Comparison of ENCODE assay signal across 3 cellular contexts in genomic region chr1:116232989-116233514, GRCh38.
TF ChIP-seq lines count a peak whose summit lies in the region.

No MANE protein-coding gene starts in this region.

TF ChIP-seq in SK-N-SH treated with all-trans-retinoic acid at 6 μM for 48 hours, 23 proteins besides CTCF, POLR2A, EP300 and RAD21 (continued from another document):
- TF ChIP-seq, protein P1, sequence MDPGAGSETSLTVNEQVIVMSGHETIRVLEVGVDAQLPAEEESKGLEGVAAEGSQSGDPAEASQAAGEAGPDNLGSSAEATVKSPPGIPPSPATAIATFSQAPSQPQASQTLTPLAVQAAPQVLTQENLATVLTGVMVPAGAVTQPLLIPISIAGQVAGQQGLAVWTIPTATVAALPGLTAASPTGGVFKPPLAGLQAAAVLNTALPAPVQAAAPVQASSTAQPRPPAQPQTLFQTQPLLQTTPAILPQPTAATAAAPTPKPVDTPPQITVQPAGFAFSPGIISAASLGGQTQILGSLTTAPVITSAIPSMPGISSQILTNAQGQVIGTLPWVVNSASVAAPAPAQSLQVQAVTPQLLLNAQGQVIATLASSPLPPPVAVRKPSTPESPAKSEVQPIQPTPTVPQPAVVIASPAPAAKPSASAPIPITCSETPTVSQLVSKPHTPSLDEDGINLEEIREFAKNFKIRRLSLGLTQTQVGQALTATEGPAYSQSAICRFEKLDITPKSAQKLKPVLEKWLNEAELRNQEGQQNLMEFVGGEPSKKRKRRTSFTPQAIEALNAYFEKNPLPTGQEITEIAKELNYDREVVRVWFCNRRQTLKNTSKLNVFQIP (CRISPR knock-in tag; IDR thresholded peaks at IDR 0.05; ENCODE audit: borderline replicate concordance, low read depth) = no peak
- TF ChIP-seq SNAI2 (CRISPR knock-in tag; IDR thresholded peaks at IDR 0.05) = no peak
TF ChIP-seq in SK-N-SH treated with all-trans-retinoic acid at 6 μM for 48 hours: peak in this region for 0.

TF ChIP-seq in Ishikawa, 13 proteins besides CTCF, POLR2A, EP300 and RAD21 (continued from another document):
- TF ChIP-seq TEAD4 (IDR thresholded peaks at IDR 0.05) (no peak), EGR1 (IDR thresholded peaks at IDR 0.05) (no peak)
TF ChIP-seq in Ishikawa: peak in this region for 0.

TF ChIP-seq in GM12878, 131 proteins besides CTCF, POLR2A, EP300 and RAD21 (continued from another document):
- TF ChIP-seq, protein P2, sequence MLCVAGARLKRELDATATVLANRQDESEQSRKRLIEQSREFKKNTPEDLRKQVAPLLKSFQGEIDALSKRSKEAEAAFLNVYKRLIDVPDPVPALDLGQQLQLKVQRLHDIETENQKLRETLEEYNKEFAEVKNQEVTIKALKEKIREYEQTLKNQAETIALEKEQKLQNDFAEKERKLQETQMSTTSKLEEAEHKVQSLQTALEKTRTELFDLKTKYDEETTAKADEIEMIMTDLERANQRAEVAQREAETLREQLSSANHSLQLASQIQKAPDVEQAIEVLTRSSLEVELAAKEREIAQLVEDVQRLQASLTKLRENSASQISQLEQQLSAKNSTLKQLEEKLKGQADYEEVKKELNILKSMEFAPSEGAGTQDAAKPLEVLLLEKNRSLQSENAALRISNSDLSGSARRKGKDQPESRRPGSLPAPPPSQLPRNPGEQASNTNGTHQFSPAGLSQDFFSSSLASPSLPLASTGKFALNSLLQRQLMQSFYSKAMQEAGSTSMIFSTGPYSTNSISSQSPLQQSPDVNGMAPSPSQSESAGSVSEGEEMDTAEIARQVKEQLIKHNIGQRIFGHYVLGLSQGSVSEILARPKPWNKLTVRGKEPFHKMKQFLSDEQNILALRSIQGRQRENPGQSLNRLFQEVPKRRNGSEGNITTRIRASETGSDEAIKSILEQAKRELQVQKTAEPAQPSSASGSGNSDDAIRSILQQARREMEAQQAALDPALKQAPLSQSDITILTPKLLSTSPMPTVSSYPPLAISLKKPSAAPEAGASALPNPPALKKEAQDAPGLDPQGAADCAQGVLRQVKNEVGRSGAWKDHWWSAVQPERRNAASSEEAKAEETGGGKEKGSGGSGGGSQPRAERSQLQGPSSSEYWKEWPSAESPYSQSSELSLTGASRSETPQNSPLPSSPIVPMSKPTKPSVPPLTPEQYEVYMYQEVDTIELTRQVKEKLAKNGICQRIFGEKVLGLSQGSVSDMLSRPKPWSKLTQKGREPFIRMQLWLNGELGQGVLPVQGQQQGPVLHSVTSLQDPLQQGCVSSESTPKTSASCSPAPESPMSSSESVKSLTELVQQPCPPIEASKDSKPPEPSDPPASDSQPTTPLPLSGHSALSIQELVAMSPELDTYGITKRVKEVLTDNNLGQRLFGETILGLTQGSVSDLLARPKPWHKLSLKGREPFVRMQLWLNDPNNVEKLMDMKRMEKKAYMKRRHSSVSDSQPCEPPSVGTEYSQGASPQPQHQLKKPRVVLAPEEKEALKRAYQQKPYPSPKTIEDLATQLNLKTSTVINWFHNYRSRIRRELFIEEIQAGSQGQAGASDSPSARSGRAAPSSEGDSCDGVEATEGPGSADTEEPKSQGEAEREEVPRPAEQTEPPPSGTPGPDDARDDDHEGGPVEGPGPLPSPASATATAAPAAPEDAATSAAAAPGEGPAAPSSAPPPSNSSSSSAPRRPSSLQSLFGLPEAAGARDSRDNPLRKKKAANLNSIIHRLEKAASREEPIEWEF (IDR thresholded peaks at IDR 0.05; ENCODE audit: insufficient replicate concordance, low read depth, low read length) = no peak
- peak; percentile 40; the same call in 1 of the 2 replicates for TF ChIP-seq NR2F1 (conservative IDR thresholded peaks at IDR 0.05)
- TF ChIP-seq ATF7 (IDR thresholded peaks at IDR 0.05; ENCODE audit: low read depth) = 0 out of 2 replicates have a peak, but pooled peaks have one; percentile 23
- TF ChIP-seq CHD1 (IDR thresholded peaks at IDR 0.05; ENCODE audit: low read depth, low read length) = no peak
- 0 out of 2 replicates have a peak, but pooled peaks have one; percentile 27 for TF ChIP-seq DPF2 (IDR thresholded peaks at IDR 0.05)
- TF ChIP-seq BHLHE40 (IDR thresholded peaks at IDR 0.05; ENCODE audit: borderline replicate concordance in 1 of 2, low read depth in 2 of 2, low read length in 1 of 2) = peak in 1 of 2 experiments; percentile 27; a peak in 1 of 4 replicates
- peak; percentile 32; the same call in 1 of the 2 replicates for TF ChIP-seq PAX5 (IDR thresholded peaks at IDR 0.05; ENCODE audit: borderline replicate concordance, low read depth, low read length)
- TF ChIP-seq CHD2 (IDR thresholded peaks at IDR 0.05; ENCODE audit: borderline replicate concordance, low read depth, low read length) = no peak
- no peak for TF ChIP-seq SIX5 (IDR thresholded peaks at IDR 0.05; ENCODE audit: low read depth, low read length, severe bottlenecking)
- peak; percentile 75 for TF ChIP-seq IKZF1 (conservative IDR thresholded peaks at IDR 0.05)
- no peak for TF ChIP-seq E4F1 (IDR thresholded peaks at IDR 0.05; ENCODE audit: borderline replicate concordance, partially characterized antibody)
- no peak for TF ChIP-seq CHD4 (IDR thresholded peaks at IDR 0.05)
- peak; percentile 43; the same call in 1 of the 2 replicates for TF ChIP-seq SMC3 (IDR thresholded peaks at IDR 0.05; ENCODE audit: borderline replicate concordance, low read length)
- TF ChIP-seq, protein P3, sequence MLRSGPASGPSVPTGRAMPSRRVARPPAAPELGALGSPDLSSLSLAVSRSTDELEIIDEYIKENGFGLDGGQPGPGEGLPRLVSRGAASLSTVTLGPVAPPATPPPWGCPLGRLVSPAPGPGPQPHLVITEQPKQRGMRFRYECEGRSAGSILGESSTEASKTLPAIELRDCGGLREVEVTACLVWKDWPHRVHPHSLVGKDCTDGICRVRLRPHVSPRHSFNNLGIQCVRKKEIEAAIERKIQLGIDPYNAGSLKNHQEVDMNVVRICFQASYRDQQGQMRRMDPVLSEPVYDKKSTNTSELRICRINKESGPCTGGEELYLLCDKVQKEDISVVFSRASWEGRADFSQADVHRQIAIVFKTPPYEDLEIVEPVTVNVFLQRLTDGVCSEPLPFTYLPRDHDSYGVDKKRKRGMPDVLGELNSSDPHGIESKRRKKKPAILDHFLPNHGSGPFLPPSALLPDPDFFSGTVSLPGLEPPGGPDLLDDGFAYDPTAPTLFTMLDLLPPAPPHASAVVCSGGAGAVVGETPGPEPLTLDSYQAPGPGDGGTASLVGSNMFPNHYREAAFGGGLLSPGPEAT (IDR thresholded peaks at IDR 0.05; ENCODE audit: low read depth) = peak; percentile 23; the same call in 1 of the 2 replicates
- no peak for TF ChIP-seq KDM1A (IDR thresholded peaks at IDR 0.05; ENCODE audit: borderline replicate concordance)
- TF ChIP-seq ZNF207 (IDR thresholded peaks at IDR 0.05; ENCODE audit: borderline replicate concordance) = no peak
- peak; percentile 47 to 58; a peak in 2 of 4 replicates for TF ChIP-seq IKZF2 (IDR thresholded peaks at IDR 0.05)
- TF ChIP-seq SREBF1 (IDR thresholded peaks at IDR 0.05; ENCODE audit: low read length) = no peak
- no peak for TF ChIP-seq SP1 (IDR thresholded peaks at IDR 0.05; ENCODE audit: low read depth, low read length)
- TF ChIP-seq BCLAF1 (IDR thresholded peaks at IDR 0.05) = no peak
- no peak for TF ChIP-seq NFIC (IDR thresholded peaks at IDR 0.05; ENCODE audit: low read depth, low read length)
- no peak for TF ChIP-seq SUZ12 (IDR thresholded peaks at IDR 0.05; ENCODE audit: unreplicated experiment)
- TF ChIP-seq ETV6 (conservative IDR thresholded peaks at IDR 0.05 in 1 of 2, IDR thresholded peaks at IDR 0.05 in 1 of 2; ENCODE audit: borderline replicate concordance in 1 of 2, low read depth in 1 of 2) = no peak
- peak; percentile 88 for TF ChIP-seq MEF2B (IDR thresholded peaks at IDR 0.05; ENCODE audit: partially characterized antibody, poor library complexity, severe bottlenecking)
- no peak for TF ChIP-seq EED (IDR thresholded peaks at IDR 0.05; ENCODE audit: low read depth)
- TF ChIP-seq ZNF274 (IDR thresholded peaks at IDR 0.05; ENCODE audit: insufficient read depth, insufficient read length) = no peak
- TF ChIP-seq MXI1 (IDR thresholded peaks at IDR 0.05; ENCODE audit: low read depth, low read length) = peak; percentile 23; the same call in 1 of the 2 replicates
- TF ChIP-seq GATAD2B (conservative IDR thresholded peaks at IDR 0.05; ENCODE audit: low read depth) = 0 out of 2 replicates have a peak, but pooled peaks have one; percentile 30
- TF ChIP-seq SMAD5 (IDR thresholded peaks at IDR 0.05; ENCODE audit: low read depth) = no peak
- no peak for TF ChIP-seq ZNF384 (IDR thresholded peaks at IDR 0.05; ENCODE audit: borderline replicate concordance, low read depth, low read length)
- TF ChIP-seq, protein P4, sequence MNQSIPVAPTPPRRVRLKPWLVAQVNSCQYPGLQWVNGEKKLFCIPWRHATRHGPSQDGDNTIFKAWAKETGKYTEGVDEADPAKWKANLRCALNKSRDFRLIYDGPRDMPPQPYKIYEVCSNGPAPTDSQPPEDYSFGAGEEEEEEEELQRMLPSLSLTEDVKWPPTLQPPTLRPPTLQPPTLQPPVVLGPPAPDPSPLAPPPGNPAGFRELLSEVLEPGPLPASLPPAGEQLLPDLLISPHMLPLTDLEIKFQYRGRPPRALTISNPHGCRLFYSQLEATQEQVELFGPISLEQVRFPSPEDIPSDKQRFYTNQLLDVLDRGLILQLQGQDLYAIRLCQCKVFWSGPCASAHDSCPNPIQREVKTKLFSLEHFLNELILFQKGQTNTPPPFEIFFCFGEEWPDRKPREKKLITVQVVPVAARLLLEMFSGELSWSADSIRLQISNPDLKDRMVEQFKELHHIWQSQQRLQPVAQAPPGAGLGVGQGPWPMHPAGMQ (IDR thresholded peaks at IDR 0.05; ENCODE audit: borderline replicate concordance) = no peak
